14 cellular contexts compared by ENCODE assay signal in the genomic region with DNA sequence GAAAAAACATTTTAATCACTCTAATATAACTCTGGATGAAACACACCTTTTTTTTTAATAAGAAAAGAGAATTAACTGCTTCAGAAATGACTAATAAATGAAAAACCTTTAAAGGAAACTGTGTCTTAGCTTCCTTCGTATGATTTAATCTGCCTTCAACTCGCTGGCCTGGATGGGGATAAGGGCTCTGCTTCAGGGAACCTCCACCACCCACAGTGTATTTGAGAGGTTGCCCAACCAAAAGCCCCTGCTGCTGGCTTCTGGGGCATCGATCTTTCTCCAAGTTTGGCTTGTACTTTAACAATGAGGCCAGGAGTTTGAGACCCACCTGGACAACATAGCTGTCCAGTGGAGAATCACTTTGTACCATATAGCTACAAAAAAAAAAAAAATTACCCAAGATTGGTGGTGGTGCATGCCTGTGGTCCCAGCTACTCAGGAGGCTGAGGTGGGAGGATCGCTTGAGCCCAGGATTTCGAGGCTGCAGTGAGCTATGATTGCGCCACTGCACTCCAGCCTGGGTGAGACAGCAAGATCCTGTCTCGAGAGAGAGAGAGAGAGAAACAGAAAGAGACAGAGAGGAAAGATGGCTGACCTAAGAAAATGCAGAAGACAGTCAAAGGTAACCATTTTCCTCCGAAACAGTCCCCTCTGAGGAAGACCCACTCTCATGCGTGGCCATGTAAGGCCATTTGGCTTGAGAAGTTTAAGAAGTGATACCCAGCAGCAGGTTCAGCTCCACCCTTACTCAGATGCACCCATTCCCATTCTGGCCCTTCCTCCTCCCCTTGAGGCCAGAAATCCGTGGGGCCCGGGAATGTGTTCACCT. TPM values are rescaled to one million over a fixed set of nuclear protein-coding genes. Genes with fewer than 3 reads are reported as not detected.
"Had no signal": no experiment of that assay in that cellular context is flagged by ENCODE, and none has a peak within 500 bp of the region (broad histone marks: within the 10 kb centered on the region; RNA-seq: fewer than 3 reads in every experiment).

No MANE protein-coding gene starts in this region.

- DNase-seq: activated CD4-positive, CD25-positive, alpha-beta regulatory T cell treated with anti-CD3 and anti-CD28 coated beads, Interleukin-2, amount 50 U/mL, for 72 hours; activated naive CD4-positive, alpha-beta T cell treated with anti-CD3 and anti-CD28 coated beads for 36 hours; activated naive CD8-positive, alpha-beta T cell treated with anti-CD3 and anti-CD28 coated beads, Interleukin-2, amount 50 U/mL, for 24 hours; activated T-cell treated with anti-CD3 and anti-CD28 coated beads for 4 hours; heart right ventricle; naive B cell; stimulated activated CD4-positive, alpha-beta T cell treated with anti-CD3 and anti-CD28 coated beads, Interleukin-12 subunit alpha, Interleukin-12 subunit beta, amount 100 ng/mL, for 4 hours; thyroid gland; uterus had no signal

- H3K27me3 ChIP-seq: heart right ventricle, thyroid gland, uterus had no signal

- H3K4me1 ChIP-seq: heart right ventricle, parathyroid adenoma, thyroid gland, uterus had no signal

- H2AFZ ChIP-seq: parathyroid adenoma had no signal

- ATAC-seq: activated naive CD8-positive, alpha-beta T cell treated with anti-CD3 and anti-CD28 coated beads, Interleukin-2, amount 50 U/mL, for 24 hours; stimulated activated memory B cell treated with anti-CD40 and anti-IgM and Interleukin-4, amounts not matched to agents 10 μg/mL and 1 μg/mL and 100 μg/mL, for 72 hours had no signal

- FAIRE-seq: astrocyte, frontal cortex had no signal

- H3K27ac ChIP-seq: heart right ventricle, parathyroid adenoma, thyroid gland, uterus had no signal

- H3K4me3 ChIP-seq: heart right ventricle, thyroid gland, uterus had no signal

- H3K36me3 ChIP-seq: thyroid gland, uterus had no signal

- H3K9me3 ChIP-seq: heart right ventricle, thyroid gland, uterus had no signal

- H3K9ac ChIP-seq: parathyroid adenoma had no signal

- H3K79me2 ChIP-seq: parathyroid adenoma had no signal

RNA-seq across cellular contexts. Expression of a gene that starts 42.0 kb away (rescaled TPM):
- total RNA-seq: activated T-helper 2 cell treated with anti-CD3 and anti-CD28 coated beads, Interferon-gamma antibody, Interleukin-2, Interleukin-4, amounts not matched to agents 10 μg/mL and 5 μg/mL and 100 μg/mL, durations not matched to agents 14 hours and 24 hours and 36 hours had no signal
